24 cellular contexts compared by ENCODE assay signal in the genomic region with DNA sequence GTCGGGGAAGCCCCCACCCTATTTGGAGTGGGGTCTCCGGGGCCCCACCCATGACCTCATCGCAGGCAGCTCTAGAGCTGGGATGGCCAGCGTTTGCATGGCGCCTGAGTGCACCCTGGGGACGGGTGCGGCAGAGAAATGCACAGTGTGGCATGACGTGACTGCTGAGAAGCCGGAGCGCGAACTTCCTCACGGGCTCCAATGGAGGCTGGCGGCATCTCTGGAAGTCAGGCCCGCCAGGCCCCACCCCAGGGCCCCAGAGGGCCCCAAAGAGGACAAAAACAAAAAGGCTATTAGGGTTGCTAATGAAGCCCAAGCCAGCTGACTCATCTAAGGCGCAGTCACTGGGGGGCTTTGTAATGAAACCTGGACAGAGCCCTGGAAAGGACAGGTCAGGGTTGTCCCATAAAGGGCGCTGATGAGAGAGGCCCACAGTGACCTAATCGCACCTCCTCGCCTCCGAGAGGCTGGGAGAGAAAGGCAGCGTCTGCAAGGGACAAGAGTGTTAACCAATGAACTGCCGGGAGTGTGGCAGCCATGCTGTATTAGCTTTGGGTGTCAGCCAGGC.
DNase-seq lines count a peak whose midpoint lies in the region; ATAC-seq and TF ChIP-seq lines count a peak whose summit lies in the region.
"Had no signal": no experiment of that assay in that cellular context is flagged by ENCODE, and none has a peak within 500 bp of the region (broad histone marks: within the 10 kb centered on the region; RNA-seq: fewer than 3 reads in every experiment).

No MANE protein-coding gene starts in this region.

- TF ChIP-seq CTCF in thoracic aorta (IDR thresholded peaks at IDR 0.05): no peak

- no peak overlapping the region for H3K14ac ChIP-seq in neuronal stem cell (ENCODE audit: low read length)

- H3K36me3 ChIP-seq in esophagus (ENCODE audit: control insufficient read depth in 2 of 2, insufficient read depth in 2 of 2, low read length in 1 of 2): no peaks in the 10 kb centered on the region
- H3K36me3 ChIP-seq in neuronal stem cell (replicated peaks in 1 of 2; ENCODE audit: control insufficient read depth in 2 of 2, insufficient read depth in 2 of 2, low read length in 2 of 2): no peaks in the 10 kb centered on the region
- H3K36me3 ChIP-seq in thoracic aorta: no peaks in the 10 kb centered on the region
- H3K36me3 ChIP-seq: SJSA1 had no signal

- H3K27me3 ChIP-seq in esophagus (ENCODE audit: control insufficient read depth in 1 of 2, insufficient read depth in 2 of 2, low read length in 2 of 2) (no peaks in the 10 kb centered on the region), neuronal stem cell (ENCODE audit: control insufficient read depth in 3 of 3, insufficient read depth in 3 of 3, low read depth in 1 of 3, low read length in 3 of 3) (no peaks in the 10 kb centered on the region), thoracic aorta (replicated peaks; ENCODE audit: insufficient read depth) (no peaks in the 10 kb centered on the region)
- H3K27me3 ChIP-seq: SJSA1 had no signal

- no peak overlapping the region for H2AFZ ChIP-seq in neuronal stem cell (ENCODE audit: low read length)

- peak; percentile 54 for ATAC-seq in left ventricle myocardium superior
- no peak for ATAC-seq in thoracic aorta (ENCODE audit: insufficient number of reproducible peaks, low FRiP score, low read depth)
- ATAC-seq in HG03432 (IDR thresholded peaks at IDR 0.05; ENCODE audit: unreplicated experiment): no peak
- ATAC-seq: GM12878 had no signal

- peak overlapping the region; percentile 19 for H2AK5ac ChIP-seq in neuronal stem cell (ENCODE audit: low read depth, low read length)

- no peak overlapping the region for H2BK15ac ChIP-seq in neuronal stem cell (ENCODE audit: low read length)

- H4K91ac ChIP-seq in neuronal stem cell (ENCODE audit: low read depth, low read length, poor library complexity): no peak overlapping the region

- H3K79me1 ChIP-seq in neuronal stem cell (ENCODE audit: low read depth, low read length): no peaks in the 10 kb centered on the region

- H2BK12ac ChIP-seq in neuronal stem cell (ENCODE audit: low read length): no peak overlapping the region

- no peak overlapping the region for H3K23ac ChIP-seq in neuronal stem cell (ENCODE audit: low read depth, low read length, poor library complexity)

- intact Hi-C loops in left ventricle myocardium superior (cut with micrococcal nuclease): no loop called here

- H3K4me1 ChIP-seq in esophagus (ENCODE audit: control insufficient read depth in 2 of 2, insufficient read depth in 2 of 2, low read length in 1 of 2) (no peaks in the 10 kb centered on the region), neuronal stem cell (ENCODE audit: control insufficient read depth in 2 of 2, insufficient read depth in 1 of 2, low read depth in 1 of 2, low read length in 2 of 2) (no peaks in the 10 kb centered on the region), thoracic aorta (ENCODE audit: control insufficient read depth in 1 of 2, low read depth in 2 of 2) (peaks cover 10 to 84% of the 10 kb centered on the region in 2 donors)

- H3K18ac ChIP-seq in neuronal stem cell (ENCODE audit: low read length): peak overlapping the region; percentile 49

- H2BK120ac ChIP-seq in neuronal stem cell (ENCODE audit: low read depth, low read length): no peak overlapping the region

- H3K9me3 ChIP-seq in esophagus (ENCODE audit: control insufficient read depth in 2 of 2, insufficient read depth in 1 of 2, low read depth in 1 of 2, low read length in 1 of 2): no peaks in the 10 kb centered on the region
- no peaks in the 10 kb centered on the region for H3K9me3 ChIP-seq in neuronal stem cell (replicated peaks in 1 of 2; ENCODE audit: control insufficient read depth in 2 of 2, insufficient read depth in 1 of 2, low read depth in 1 of 2, low read length in 2 of 2)
- no peaks in the 10 kb centered on the region for H3K9me3 ChIP-seq in thoracic aorta
- H3K9me3 ChIP-seq: SJSA1 had no signal

- no peak overlapping the region for H3K4me3 ChIP-seq in esophagus (ENCODE audit: low read depth in 1 of 2, low read length in 2 of 2)
- no peak overlapping the region for H3K4me3 ChIP-seq in neuronal stem cell (ENCODE audit: low read length in 2 of 2)
- no peak overlapping the region for H3K4me3 ChIP-seq in thoracic aorta
- H3K4me3 ChIP-seq: GM12878, SJSA1 had no signal

- DNase-seq in left ventricle myocardium superior (peak; percentile 42), neuronal stem cell (ENCODE audit: low spot score) (no peak), thoracic aorta (ENCODE audit: low spot score) (no peak), NCI-H2171 treated with DMSO at 0.1 percent for 48 hours (lab: John Stamatoyannopoulos, UW) (no peak)
- DNase-seq in stimulated activated CD8-positive, alpha-beta memory T cell treated with anti-CD3 and anti-CD28 coated beads, Interleukin-4, amount 100 ng/mL, for 48 hours: no peak
- no peak for DNase-seq in activated CD4-positive, alpha-beta T cell treated with anti-CD3 and anti-CD28 coated beads, Interleukin-2, amount 50 U/mL, for 1 hour
- DNase-seq: activated CD4-positive, CD25-positive, alpha-beta regulatory T cell treated with anti-CD3 and anti-CD28 coated beads, Interleukin-2, amount 50 U/mL, for 72 hours; activated effector memory CD4-positive, alpha-beta T cell treated with anti-CD3 and anti-CD28 coated beads, Interleukin-2, amount 50 U/mL, for 16 hours; activated naive CD8-positive, alpha-beta T cell treated with anti-CD3 and anti-CD28 coated beads, Interleukin-2, amount 10 ng/mL, durations not matched to agents 7 days and 5 days; DND-41; effector CD4-positive, alpha-beta T cell; erythroblast; H9; mammary epithelial cell; NCI-H1694; NCI-H524 treated with DMSO at 0.1 percent for 48 hours; NK-92 treated with Interleukin-12 subunit alpha and Interleukin-12 subunit beta, amount 100 ng/mL, for 24 hours; occipital lobe; stimulated activated CD4-positive, alpha-beta T cell treated with anti-CD3 and anti-CD28 coated beads, Interleukin-15, amount 100 ng/mL, for 24 hours had no signal

- H2BK5ac ChIP-seq in neuronal stem cell (ENCODE audit: low read length): no peak overlapping the region

- WGBS in esophagus, 2 donors: 86 to 89% methylated on average over 21 of the region's 21 CpGs
- WGBS in neuronal stem cell (ENCODE audit: extremely low coverage in 2 of 2, insufficient read length in 2 of 2, insufficient replicate concordance in 1 of 2), 2 donors: no CpG with 5 or more reads among the region's 21 CpGs

- H4K8ac ChIP-seq in neuronal stem cell (ENCODE audit: low read depth, low read length): no peak overlapping the region

- no peak overlapping the region for H3K9ac ChIP-seq in neuronal stem cell (ENCODE audit: low read depth, low read length, poor library complexity)

- no peak overlapping the region for H3K4ac ChIP-seq in neuronal stem cell (ENCODE audit: low read length)

- peak overlapping the region; percentile 0 to 43 for H3K27ac ChIP-seq in esophagus (ENCODE audit: low read depth in 2 of 2, low read length in 1 of 2)
- H3K27ac ChIP-seq in neuronal stem cell (replicated peaks; ENCODE audit: low read length): no peak overlapping the region
- H3K27ac ChIP-seq in thoracic aorta: peak overlapping the region; percentile 26 to 47
- H3K27ac ChIP-seq: C4-2B, SJSA1 had no signal

- H3K4me2 ChIP-seq in neuronal stem cell (ENCODE audit: insufficient read depth, low read length, poor library complexity, severe bottlenecking): no peak overlapping the region
